ENCODE assay signal across 1 cellular context in the genomic region with DNA sequence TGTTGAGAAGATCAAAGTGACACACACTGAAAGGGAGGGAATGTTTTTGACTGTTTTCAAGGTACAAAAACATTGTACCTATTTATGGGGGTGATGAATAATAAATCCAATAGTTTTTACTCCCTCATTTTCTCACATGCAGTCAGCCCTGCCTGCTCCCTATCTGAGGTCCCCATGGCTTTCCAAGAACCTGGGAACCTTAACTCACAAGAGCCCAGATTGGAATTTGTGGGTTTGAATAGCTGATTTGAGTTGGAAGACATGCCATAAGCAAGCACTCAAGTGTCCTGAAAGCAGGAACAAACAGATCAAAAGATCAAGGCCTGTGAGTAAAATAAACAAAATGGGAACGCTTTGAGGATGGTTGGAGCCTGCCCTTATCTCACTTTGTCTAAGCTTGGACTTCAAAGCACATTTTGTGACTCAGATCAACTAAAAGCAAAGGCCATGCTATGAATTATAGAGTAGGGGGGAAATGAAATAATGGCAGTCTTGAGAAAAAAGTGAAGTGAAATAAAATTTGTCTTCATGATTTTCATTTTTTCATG.
TF ChIP-seq lines count a peak whose summit lies in the region.

No MANE protein-coding gene starts in this region.

TF ChIP-seq in HepG2, 621 proteins besides CTCF, POLR2A, EP300 and RAD21 (continues in another document):
- TF ChIP-seq ZNF160 (CRISPR knock-in tag; IDR thresholded peaks at IDR 0.05), result no peak
- no peak for TF ChIP-seq ZNF839 (CRISPR knock-in tag; IDR thresholded peaks at IDR 0.05; ENCODE audit: borderline replicate concordance)
- no peak for TF ChIP-seq CEBPB (IDR thresholded peaks at IDR 0.05; ENCODE audit: borderline replicate concordance, low read depth, low read length)
- TF ChIP-seq NFE2L2 (IDR thresholded peaks at IDR 0.05; ENCODE audit: low read length), result no peak
- no peak; the same call in 1 of the 2 replicates for TF ChIP-seq PRDM10 (CRISPR knock-in tag; IDR thresholded peaks at IDR 0.05; ENCODE audit: low read depth)
- TF ChIP-seq ZNF761 (CRISPR knock-in tag; conservative IDR thresholded peaks at IDR 0.05), result no peak
- no peak for TF ChIP-seq SP1 (IDR thresholded peaks at IDR 0.05)
- TF ChIP-seq SP1 (CRISPR knock-in tag; IDR thresholded peaks at IDR 0.05), result no peak
- TF ChIP-seq, protein P1, sequence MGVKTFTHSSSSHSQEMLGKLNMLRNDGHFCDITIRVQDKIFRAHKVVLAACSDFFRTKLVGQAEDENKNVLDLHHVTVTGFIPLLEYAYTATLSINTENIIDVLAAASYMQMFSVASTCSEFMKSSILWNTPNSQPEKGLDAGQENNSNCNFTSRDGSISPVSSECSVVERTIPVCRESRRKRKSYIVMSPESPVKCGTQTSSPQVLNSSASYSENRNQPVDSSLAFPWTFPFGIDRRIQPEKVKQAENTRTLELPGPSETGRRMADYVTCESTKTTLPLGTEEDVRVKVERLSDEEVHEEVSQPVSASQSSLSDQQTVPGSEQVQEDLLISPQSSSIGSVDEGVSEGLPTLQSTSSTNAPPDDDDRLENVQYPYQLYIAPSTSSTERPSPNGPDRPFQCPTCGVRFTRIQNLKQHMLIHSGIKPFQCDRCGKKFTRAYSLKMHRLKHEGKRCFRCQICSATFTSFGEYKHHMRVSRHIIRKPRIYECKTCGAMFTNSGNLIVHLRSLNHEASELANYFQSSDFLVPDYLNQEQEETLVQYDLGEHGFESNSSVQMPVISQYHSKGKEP (CRISPR knock-in tag; IDR thresholded peaks at IDR 0.05), result no peak
- peak; percentile 22 for TF ChIP-seq YY1 (IDR thresholded peaks at IDR 0.05; ENCODE audit: insufficient read depth, insufficient replicate concordance, low read depth, low read length)
- TF ChIP-seq GMEB1 (CRISPR knock-in tag; IDR thresholded peaks at IDR 0.05; ENCODE audit: borderline replicate concordance), result no peak
- TF ChIP-seq ZNF558 (CRISPR knock-in tag; IDR thresholded peaks at IDR 0.05; ENCODE audit: borderline replicate concordance), result no peak
- TF ChIP-seq PRDM15 (CRISPR knock-in tag; IDR thresholded peaks at IDR 0.05), result no peak
- TF ChIP-seq ZBED4 (CRISPR knock-in tag; IDR thresholded peaks at IDR 0.05; ENCODE audit: borderline replicate concordance), result no peak
- no peak for TF ChIP-seq PLSCR1 (CRISPR knock-in tag; IDR thresholded peaks at IDR 0.05; ENCODE audit: borderline replicate concordance)
- no peak for TF ChIP-seq ZNF121 (CRISPR knock-in tag; IDR thresholded peaks at IDR 0.05)
- no peak for TF ChIP-seq RBM22 (optimal IDR thresholded peaks at IDR 0.05; ENCODE audit: low read length)
- TF ChIP-seq RORA (CRISPR knock-in tag; IDR thresholded peaks at IDR 0.05), result no peak
- TF ChIP-seq ZNF550 (CRISPR knock-in tag; IDR thresholded peaks at IDR 0.05; ENCODE audit: borderline replicate concordance), result no peak
- no peak for TF ChIP-seq ZNF44 (CRISPR knock-in tag; IDR thresholded peaks at IDR 0.05)
- no peak for TF ChIP-seq SUZ12 (IDR thresholded peaks at IDR 0.05; ENCODE audit: low read depth, low read length)
- TF ChIP-seq SAFB2 (CRISPR knock-in tag; IDR thresholded peaks at IDR 0.05; ENCODE audit: borderline replicate concordance, low read depth), result no peak
- TF ChIP-seq THAP11 (CRISPR knock-in tag; IDR thresholded peaks at IDR 0.05), result peak; percentile 35; the same call in 1 of the 2 replicates
- TF ChIP-seq SP2 (CRISPR knock-in tag; IDR thresholded peaks at IDR 0.05), result no peak
- TF ChIP-seq ETV6 (CRISPR knock-in tag; conservative IDR thresholded peaks at IDR 0.05), result no peak
- TF ChIP-seq FOXA3 (CRISPR knock-in tag; IDR thresholded peaks at IDR 0.05), result peak; percentile 91
- TF ChIP-seq ARNTL (CRISPR knock-in tag; IDR thresholded peaks at IDR 0.05), result 0 out of 2 replicates have a peak, but pooled peaks have one; percentile 54
- no peak for TF ChIP-seq ZSCAN22 (CRISPR knock-in tag; IDR thresholded peaks at IDR 0.05)
- no peak for TF ChIP-seq NBN (conservative IDR thresholded peaks at IDR 0.05)
- TF ChIP-seq ZNF280B (CRISPR knock-in tag; IDR thresholded peaks at IDR 0.05; ENCODE audit: borderline replicate concordance), result no peak
- peak; percentile 94 for TF ChIP-seq EHMT2 (IDR thresholded peaks at IDR 0.05; ENCODE audit: borderline replicate concordance, low read depth, low read length)
- 0 out of 2 replicates have a peak, but pooled peaks have one; percentile 43 for TF ChIP-seq ZNF564 (CRISPR knock-in tag; IDR thresholded peaks at IDR 0.05)
- TF ChIP-seq ZNF510 (CRISPR knock-in tag; IDR thresholded peaks at IDR 0.05; ENCODE audit: low read depth), result no peak
- no peak for TF ChIP-seq ZNF672 (CRISPR knock-in tag; IDR thresholded peaks at IDR 0.05)
- TF ChIP-seq REST (IDR thresholded peaks at IDR 0.05; ENCODE audit: borderline replicate concordance in 1 of 2, low read depth in 1 of 2, low read length in 2 of 2), result peak in 1 of 2 experiments; percentile 72; a peak in 2 of 4 replicates
- peak; percentile 89 for TF ChIP-seq RARA (CRISPR knock-in tag; IDR thresholded peaks at IDR 0.05)
- no peak for TF ChIP-seq JUND (CRISPR knock-in tag; IDR thresholded peaks at IDR 0.05)
